Comparison of ENCODE assay signal across 21 cellular contexts in genomic region chrX:119453202-119453601, GRCh38. TPM values are rescaled to one million over a fixed set of nuclear protein-coding genes. Genes with fewer than 3 reads are reported as not detected.
"Had no signal": no experiment of that assay in that cellular context is flagged by ENCODE, and none has a peak within 500 bp of the region (broad histone marks: within the 10 kb centered on the region; RNA-seq: fewer than 3 reads in every experiment).

No MANE protein-coding gene starts in this region.

- H3K4me3 ChIP-seq: MG63, Peyer's patch, SJCRH30 had no signal

- H3K9me3 ChIP-seq: MG63, Peyer's patch, SJCRH30 had no signal

- H3K4me1 ChIP-seq: Peyer's patch, SJCRH30 had no signal

- H3K36me3 ChIP-seq: MG63, SJCRH30 had no signal

- ATAC-seq: Right ventricle myocardium inferior, SK-N-SH treated with all-trans-retinoic acid at 6 μM for 48 hours had no signal

- DNase-seq: Karpas-422, KG1, MG63, NCI-H1092, NCI-H1436, NCI-H187, NCI-H2029, NCI-H2081 treated with DMSO at 0.1 percent for 48 hours, NCI-H2171 treated with DMSO at 0.1 percent for 48 hours, NCI-H345, NCI-H446 treated with DMSO at 0.1 percent for 48 hours, NCI-H510A treated with DMSO at 0.1 percent for 48 hours, NCI-H526, NCI-H774, Peyer's patch, SHP77 treated with DMSO at 0.1 percent for 48 hours, SJCRH30, T-helper 1 cell had no signal

- H3K27ac ChIP-seq: HL-60, Peyer's patch, SJCRH30 had no signal

- H3K27me3 ChIP-seq: MG63, Peyer's patch had no signal

RNA-seq across cellular contexts. Expression of gene SLC25A43, which starts 54.1 kb away (rescaled TPM):
- total RNA-seq: SJCRH30 had no signal
